ENCODE assay signal across 30 cellular contexts in genomic region chr9:95831810-95832209, GRCh38. TPM values are rescaled to one million over a fixed set of nuclear protein-coding genes. Genes with fewer than 3 reads are reported as not detected.
DNase-seq lines count a peak whose midpoint lies in the region; ATAC-seq, FAIRE-seq and TF ChIP-seq lines count a peak whose summit lies in the region.
"Had no signal": no experiment of that assay in that cellular context is flagged by ENCODE, and none has a peak within 500 bp of the region (broad histone marks: within the 10 kb centered on the region; RNA-seq: fewer than 3 reads in every experiment).

No MANE protein-coding gene starts in this region.

- no peak for TF ChIP-seq POLR2A in transverse colon (IDR thresholded peaks at IDR 0.05)

- no peaks in the 10 kb centered on the region for H3K36me3 ChIP-seq in cardiac muscle cell
- no peaks in the 10 kb centered on the region for H3K36me3 ChIP-seq in small intestine (ENCODE audit: control insufficient read depth in 2 of 2, insufficient read depth in 2 of 2, low read length in 2 of 2)
- H3K36me3 ChIP-seq in transverse colon: no peaks in the 10 kb centered on the region
- H3K36me3 ChIP-seq: BE2C had no signal

- no peak for TF ChIP-seq EP300 in transverse colon (IDR thresholded peaks at IDR 0.05; ENCODE audit: low read depth)

- H3K9me3 ChIP-seq in cardiac muscle cell (ENCODE audit: low read depth): no peaks in the 10 kb centered on the region
- no peaks in the 10 kb centered on the region for H3K9me3 ChIP-seq in small intestine (ENCODE audit: control insufficient read depth, low read depth)
- no peaks in the 10 kb centered on the region for H3K9me3 ChIP-seq in transverse colon
- H3K9me3 ChIP-seq: BE2C had no signal

- in situ Hi-C loops in transverse colon (cut with MboI; ENCODE audit: low pct_ligation_motif_present in 1 of 4, low pct_unique_long_range_greater_than_20kb in 1 of 4, low sequenced_read_pairs in 3 of 4): no loop called here

- peaks cover 15% of the 10 kb centered on the region for H3K4me1 ChIP-seq in cardiac muscle cell (ENCODE audit: low read depth)
- peaks cover 2% of the 10 kb centered on the region in 2 donors for H3K4me1 ChIP-seq in small intestine (ENCODE audit: control insufficient read depth in 2 of 2, insufficient read depth in 1 of 2, low read depth in 1 of 2, low read length in 1 of 2)
- H3K4me1 ChIP-seq in transverse colon: peaks cover 3 to 19% (median 13%) of the 10 kb centered on the region in 4 donors

- no peak for DNase-seq in cardiac muscle cell (ENCODE audit: low read depth in 1 of 2, low spot score in 1 of 2)
- DNase-seq in left cardiac atrium: no peak
- DNase-seq in small intestine: peak; percentile 45
- DNase-seq in transverse colon: peak; percentile 30
- DNase-seq in amniotic stem cell (lab: John Stamatoyannopoulos, UW): no peak
- no peak for DNase-seq in NCI-H748 treated with DMSO at 0.1 percent for 48 hours (lab: John Stamatoyannopoulos, UW)
- DNase-seq: ACHN; BE2C; CD8-positive, alpha-beta memory T cell; DMS 273 treated with DMSO at 0.1 percent for 48 hours; DMS79; EL; GDM1; HCEC 1CT; NCI-H1048; NCI-H1417; NCI-H1694; NCI-H2029 treated with DMSO at 0.1 percent for 48 hours; NCI-H2227 treated with DMSO at 0.1 percent for 48 hours; NCI-H526 treated with DMSO at 0.1 percent for 48 hours; SHP77 had no signal

- peak overlapping the region in 2 of 3 experiments; percentile 27 to 32 for H3K27ac Mint-ChIP-seq in nephron
- H3K27ac Mint-ChIP-seq: IgD-negative memory B cell had no signal

- TF ChIP-seq CTCF in cardiac muscle cell (IDR thresholded peaks at IDR 0.05; ENCODE audit: low read depth, low read length) (no peak), nephron (IDR thresholded peaks at IDR 0.05; ENCODE audit: unreplicated experiment in 3 of 3) (no peak), transverse colon (IDR thresholded peaks at IDR 0.05) (no peak)

- H3K27ac ChIP-seq in cardiac muscle cell: peak overlapping the region; percentile 36
- peak overlapping the region in 1 of 2 donors; percentile 39 for H3K27ac ChIP-seq in small intestine (ENCODE audit: low read depth in 1 of 2, low read length in 1 of 2)
- peak overlapping the region; percentile 11 to 52 (median 28) for H3K27ac ChIP-seq in transverse colon
- H3K27ac ChIP-seq: 22Rv1, KMS-11, RWPE1 had no signal

- no peaks in the 10 kb centered on the region for H3K9me3 Mint-ChIP-seq in nephron
- H3K9me3 Mint-ChIP-seq: CD14-positive monocyte, IgD-negative memory B cell had no signal

- H3K36me3 Mint-ChIP-seq in nephron (ENCODE audit: low read depth): no peaks in the 10 kb centered on the region
- H3K36me3 Mint-ChIP-seq: CD14-positive monocyte; CD8-positive, alpha-beta memory T cell had no signal

- H3K27me3 ChIP-seq in cardiac muscle cell (no peaks in the 10 kb centered on the region), small intestine (ENCODE audit: control insufficient read depth in 2 of 2, insufficient read depth in 2 of 2, low read length in 2 of 2) (no peaks in the 10 kb centered on the region), transverse colon (no peaks in the 10 kb centered on the region)
- H3K27me3 ChIP-seq: BE2C had no signal

- no peaks in the 10 kb centered on the region for H3K27me3 Mint-ChIP-seq in nephron (ENCODE audit: low read depth)
- H3K27me3 Mint-ChIP-seq: CD8-positive, alpha-beta memory T cell; IgD-negative memory B cell had no signal

- no peak overlapping the region for H3K4me3 ChIP-seq in cardiac muscle cell
- H3K4me3 ChIP-seq in small intestine (ENCODE audit: low read depth in 1 of 2, low read length in 2 of 2): no peak overlapping the region
- H3K4me3 ChIP-seq in transverse colon: no peak overlapping the region
- H3K4me3 ChIP-seq: GM12878 had no signal

- ATAC-seq in left cardiac atrium (no peak), GM19455 (IDR thresholded peaks at IDR 0.05; ENCODE audit: unreplicated experiment) (no peak)
- ATAC-seq: GM12878 had no signal

- intact Hi-C loops in left cardiac atrium (cut with DNase I): no loop called here
- intact Hi-C loops in transverse colon (cut with DNase I; ENCODE audit: low total_unique reads): no loop called here

- no peak overlapping the region for H3K4me3 Mint-ChIP-seq in nephron
- H3K4me3 Mint-ChIP-seq: CD14-positive monocyte; CD8-positive, alpha-beta memory T cell; IgD-negative memory B cell had no signal

- peaks cover 32% of the 10 kb centered on the region for H3K4me1 Mint-ChIP-seq in nephron
- H3K4me1 Mint-ChIP-seq: CD14-positive monocyte had no signal

- no peak for FAIRE-seq in small intestine (lab: Jason Lieb, UNC)
- FAIRE-seq: GM12878, H1 had no signal

RNA-seq across cellular contexts. Expression of gene ERCC6L2, which starts 43.7 kb away (rescaled TPM):
- total RNA-seq in cardiac muscle cell (52.5 and 52.7 TPM in 2 replicates), left cardiac atrium (10 to 100 TPM; 22.9 to 37.3 TPM), transverse colon (10 to 100 TPM; 62.7 to 84.6 (median 77.3) TPM)
- polyA plus RNA-seq in cardiac muscle cell (22.7 and 32.4 TPM in 2 replicates), small intestine (10 to 100 TPM in 1 of 3 donors, 1 to 10 TPM in 2; 4.9 to 10.1 (median 8.5) TPM)

Comparison
In these comparisons a context has a peak if more than half of its experiments do, and no peak if none do; other contexts are left out.
1. DNase-seq: peak in small intestine (single experiment) and transverse colon (single experiment); none in cardiac muscle cell (0 of 2), left cardiac atrium (single experiment), amniotic stem cell (single experiment) and NCI-H748 treated with DMSO at 0.1 percent for 48 hours (single experiment).